Comparison of ENCODE assay signal across 18 cellular contexts in the genomic region with DNA sequence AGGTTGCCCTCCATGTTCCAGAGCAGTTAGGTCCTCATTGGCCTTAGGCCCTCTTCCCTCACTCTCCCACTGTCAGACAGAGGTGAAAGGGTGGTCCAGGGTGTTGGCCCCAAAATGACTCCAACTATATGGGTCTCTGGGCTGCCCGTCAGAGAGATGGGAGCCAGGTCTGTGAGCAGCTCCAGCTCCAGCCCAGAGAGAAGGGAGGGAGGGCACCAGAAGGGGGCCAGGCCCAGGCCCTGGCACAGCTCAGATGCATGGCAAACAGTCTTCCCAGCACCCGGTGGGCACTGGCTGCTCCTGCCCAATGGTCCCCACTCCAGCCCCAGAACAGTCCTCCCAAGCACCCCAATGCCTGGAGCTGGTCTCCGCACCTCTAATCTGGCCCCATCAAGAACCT. TPM values are rescaled to one million over a fixed set of nuclear protein-coding genes. Genes with fewer than 3 reads are reported as not detected.
DNase-seq lines count a peak whose midpoint lies in the region; ATAC-seq and TF ChIP-seq lines count a peak whose summit lies in the region.
"Had no signal": no experiment of that assay in that cellular context is flagged by ENCODE, and none has a peak within 500 bp of the region (broad histone marks: within the 10 kb centered on the region; RNA-seq: fewer than 3 reads in every experiment).

No MANE protein-coding gene starts in this region.

- no peaks in the 10 kb centered on the region for H3K36me3 Mint-ChIP-seq in activated CD8-positive, alpha-beta T cell treated with anti-CD3 and anti-CD28 coated beads, Interleukin-2, amount 10 ng/mL, durations not matched to agents 7 days and 5 days (ENCODE audit: low read depth)
- no peaks in the 10 kb centered on the region for H3K36me3 Mint-ChIP-seq in activated CD8-positive, alpha-beta T cell treated with anti-CD3 and anti-CD28 coated beads for 36 hours (ENCODE audit: low read depth)
- peaks cover 5% of the 10 kb centered on the region for H3K36me3 Mint-ChIP-seq in brain

- POLR2A ChIA-PET in activated CD8-positive, alpha-beta T cell treated with anti-CD3 and anti-CD28 coated beads, Interleukin-2, amount 10 ng/mL, durations not matched to agents 7 days and 5 days (lab: Charles Lee) = interaction anchor here (1.2 kb wide), 1 partner anchor 44 kb away, joined by 4 read pairs; no protein-coding TSS in a partner anchor
- POLR2A ChIA-PET in activated CD8-positive, alpha-beta T cell treated with anti-CD3 and anti-CD28 coated beads for 36 hours (lab: Charles Lee) = interaction anchor here (1.5 to 1.7 kb wide), 2 partner anchors 8 to 14 kb away, joined by 4 to 9 read pairs; no protein-coding TSS in a partner anchor

- H3K4me3 Mint-ChIP-seq in activated CD8-positive, alpha-beta T cell treated with anti-CD3 and anti-CD28 coated beads, Interleukin-2, amount 10 ng/mL, durations not matched to agents 7 days and 5 days = no peak overlapping the region
- H3K4me3 Mint-ChIP-seq in activated CD8-positive, alpha-beta T cell treated with anti-CD3 and anti-CD28 coated beads for 36 hours = no peak overlapping the region
- peak overlapping the region in 3 of 5 experiments; percentile 51 to 93 (median 86) for H3K4me3 Mint-ChIP-seq in brain

- no peak overlapping the region for H3K4me3 ChIP-seq in BLaER1 treated with 17β-estradiol and CSF1 and Interleukin-3, amounts not matched to agents 10 nM and 100 nM
- H3K4me3 ChIP-seq: HAP-1 had no signal

- H3K27me3 ChIP-seq in BLaER1 treated with 17β-estradiol and CSF1 and Interleukin-3, amounts not matched to agents 10 nM and 100 nM = peaks cover 81 to 100% (median 99%) of the 10 kb centered on the region in 11 experiments
- no peaks in the 10 kb centered on the region for H3K27me3 ChIP-seq in layer of hippocampus (ENCODE audit: control insufficient read depth, insufficient read depth, low read length)

- no peak overlapping the region for H3K27ac Mint-ChIP-seq in activated CD8-positive, alpha-beta T cell treated with anti-CD3 and anti-CD28 coated beads, Interleukin-2, amount 10 ng/mL, durations not matched to agents 7 days and 5 days
- H3K27ac Mint-ChIP-seq in activated CD8-positive, alpha-beta T cell treated with anti-CD3 and anti-CD28 coated beads for 36 hours = no peak overlapping the region
- peak overlapping the region in 4 of 5 experiments; percentile 83 to 91 (median 86) for H3K27ac Mint-ChIP-seq in brain

- H3K36me3 ChIP-seq in BLaER1 treated with 17β-estradiol and CSF1 and Interleukin-3, amounts not matched to agents 10 nM and 100 nM = no peaks in the 10 kb centered on the region
- H3K36me3 ChIP-seq: HAP-1 had no signal

- peak overlapping the region in 2 of 11 experiments; percentile 2 to 22; a peak in 2 of 22 replicates for H3K27ac ChIP-seq in BLaER1 treated with 17β-estradiol and CSF1 and Interleukin-3, amounts not matched to agents 10 nM and 100 nM
- H3K27ac ChIP-seq in layer of hippocampus (ENCODE audit: low read depth, low read length) = peak overlapping the region; percentile 4
- H3K27ac ChIP-seq: 22Rv1, C4-2B, RWPE1 had no signal

- no peaks in the 10 kb centered on the region for H3K9me3 Mint-ChIP-seq in activated CD8-positive, alpha-beta T cell treated with anti-CD3 and anti-CD28 coated beads, Interleukin-2, amount 10 ng/mL, durations not matched to agents 7 days and 5 days (ENCODE audit: insufficient read depth)
- H3K9me3 Mint-ChIP-seq in activated CD8-positive, alpha-beta T cell treated with anti-CD3 and anti-CD28 coated beads for 36 hours = no peaks in the 10 kb centered on the region
- H3K9me3 Mint-ChIP-seq in brain = peaks cover 0 to 2% (median 0%) of the 10 kb centered on the region in 5 experiments

- H3K9me3 ChIP-seq in BLaER1 treated with 17β-estradiol and CSF1 and Interleukin-3, amounts not matched to agents 10 nM and 100 nM (replicated peaks in 1 of 11) = no peaks in the 10 kb centered on the region
- H3K9me3 ChIP-seq: HAP-1 had no signal

- peak overlapping the region; percentile 51 to 91 (median 77) for H3K4me2 ChIP-seq in BLaER1 treated with 17β-estradiol and CSF1 and Interleukin-3, amounts not matched to agents 10 nM and 100 nM

- intact Hi-C loops in activated CD8-positive, alpha-beta T cell treated with anti-CD3 and anti-CD28 coated beads for 36 hours (cut with micrococcal nuclease) = no loop called here

- H3K4me1 ChIP-seq in BLaER1 treated with 17β-estradiol and CSF1 and Interleukin-3, amounts not matched to agents 10 nM and 100 nM = peaks cover 16 to 36% (median 33%) of the 10 kb centered on the region in 10 experiments
- H3K4me1 ChIP-seq: HAP-1 had no signal

- DNase-seq in activated CD8-positive, alpha-beta T cell treated with anti-CD3 and anti-CD28 coated beads, Interleukin-2, amount 10 ng/mL, durations not matched to agents 7 days and 5 days = no peak
- no peak for DNase-seq in activated CD8-positive, alpha-beta T cell treated with anti-CD3 and anti-CD28 coated beads for 36 hours
- DNase-seq in NCI-H748 treated with DMSO at 0.1 percent for 48 hours (lab: John Stamatoyannopoulos, UW) (no peak), DMS 273 (lab: John Stamatoyannopoulos, UW; ENCODE audit: unreplicated experiment) (no peak), hippocampal formation (lab: John Stamatoyannopoulos, UW) (no peak)
- DNase-seq: ACHN, NCI-H1092 treated with DMSO at 0.1 percent for 48 hours, NCI-H1436 treated with DMSO at 0.1 percent for 48 hours, NCI-H1930, NCI-H2227 treated with DMSO at 0.1 percent for 48 hours, NCI-H510A had no signal

- peaks cover 0 to 58% (median 14%) of the 10 kb centered on the region in 11 experiments; a peak in 12 of 22 replicates for H4K20me1 ChIP-seq in BLaER1 treated with 17β-estradiol and CSF1 and Interleukin-3, amounts not matched to agents 10 nM and 100 nM

- H3K27me3 Mint-ChIP-seq in activated CD8-positive, alpha-beta T cell treated with anti-CD3 and anti-CD28 coated beads, Interleukin-2, amount 10 ng/mL, durations not matched to agents 7 days and 5 days (ENCODE audit: low read depth) = peaks cover 83% of the 10 kb centered on the region
- peaks cover 77% of the 10 kb centered on the region for H3K27me3 Mint-ChIP-seq in activated CD8-positive, alpha-beta T cell treated with anti-CD3 and anti-CD28 coated beads for 36 hours
- H3K27me3 Mint-ChIP-seq in brain = peaks cover 40% of the 10 kb centered on the region

- ATAC-seq in activated CD8-positive, alpha-beta T cell treated with anti-CD3 and anti-CD28 coated beads, Interleukin-2, amount 10 ng/mL, durations not matched to agents 7 days and 5 days = peak; percentile 21
- no peak for ATAC-seq in activated CD8-positive, alpha-beta T cell treated with anti-CD3 and anti-CD28 coated beads for 36 hours

- H3K9ac ChIP-seq in BLaER1 treated with 17β-estradiol and CSF1 and Interleukin-3, amounts not matched to agents 10 nM and 100 nM = no peak overlapping the region

- CTCF ChIA-PET in activated CD8-positive, alpha-beta T cell treated with anti-CD3 and anti-CD28 coated beads, Interleukin-2, amount 10 ng/mL, durations not matched to agents 7 days and 5 days (lab: Charles Lee) = interaction anchor here (0.7 to 5.6 kb wide), 14 partner anchors 11 to 258 kb away, joined by 3 to 52 read pairs (median 10); no protein-coding TSS in a partner anchor
- CTCF ChIA-PET in activated CD8-positive, alpha-beta T cell treated with anti-CD3 and anti-CD28 coated beads for 36 hours (lab: Charles Lee) = interaction anchor here (0.9 to 12.8 kb wide), 9 partner anchors 12 to 259 kb away, joined by 3 to 146 read pairs (median 13); no protein-coding TSS in a partner anchor

- no peak for TF ChIP-seq CTCF in activated CD8-positive, alpha-beta T cell treated with anti-CD3 and anti-CD28 coated beads for 36 hours (IDR thresholded peaks at IDR 0.05)
- TF ChIP-seq CTCF in brain (conservative IDR thresholded peaks at IDR 0.05) = no peak

- H3K4me1 Mint-ChIP-seq in activated CD8-positive, alpha-beta T cell treated with anti-CD3 and anti-CD28 coated beads, Interleukin-2, amount 10 ng/mL, durations not matched to agents 7 days and 5 days (ENCODE audit: low read depth) = peaks cover 37% of the 10 kb centered on the region
- H3K4me1 Mint-ChIP-seq in activated CD8-positive, alpha-beta T cell treated with anti-CD3 and anti-CD28 coated beads for 36 hours (ENCODE audit: low read depth) = peaks cover 20% of the 10 kb centered on the region
- H3K4me1 Mint-ChIP-seq in brain = peaks cover 59% of the 10 kb centered on the region

RNA-seq across cellular contexts. Expression of a gene that starts 2.2 kb away (rescaled TPM):
- total RNA-seq in activated CD8-positive, alpha-beta T cell treated with anti-CD3 and anti-CD28 coated beads, Interleukin-2, amount 10 ng/mL, durations not matched to agents 7 days and 5 days = not detected
- not detected for total RNA-seq in activated CD8-positive, alpha-beta T cell treated with anti-CD3 and anti-CD28 coated beads for 36 hours
- 81.5 TPM for polyA plus RNA-seq in brain (ENCODE audit: insufficient read depth, low read depth, low replicate concordance)

RNA-seq across cellular contexts. Expression of a gene that starts 24.9 kb away (rescaled TPM):
- not detected for total RNA-seq in activated CD8-positive, alpha-beta T cell treated with anti-CD3 and anti-CD28 coated beads, Interleukin-2, amount 10 ng/mL, durations not matched to agents 7 days and 5 days
- total RNA-seq in activated CD8-positive, alpha-beta T cell treated with anti-CD3 and anti-CD28 coated beads for 36 hours = not detected
- 69.6 TPM for polyA plus RNA-seq in brain (ENCODE audit: insufficient read depth, low read depth, low replicate concordance)

RNA-seq across cellular contexts. Expression of a gene that starts 33.1 kb away (rescaled TPM):
- not detected for total RNA-seq in activated CD8-positive, alpha-beta T cell treated with anti-CD3 and anti-CD28 coated beads, Interleukin-2, amount 10 ng/mL, durations not matched to agents 7 days and 5 days
- total RNA-seq in activated CD8-positive, alpha-beta T cell treated with anti-CD3 and anti-CD28 coated beads for 36 hours = not detected
- polyA plus RNA-seq in brain (ENCODE audit: insufficient read depth, low read depth, low replicate concordance) = 12.7 TPM

RNA-seq across cellular contexts. Expression of a gene that starts 42.9 kb away (rescaled TPM):
- total RNA-seq in activated CD8-positive, alpha-beta T cell treated with anti-CD3 and anti-CD28 coated beads, Interleukin-2, amount 10 ng/mL, durations not matched to agents 7 days and 5 days = 10 to 100 TPM; 43.9 to 44.7 TPM
- 10 to 100 TPM; 50.7 to 51.0 TPM for total RNA-seq in activated CD8-positive, alpha-beta T cell treated with anti-CD3 and anti-CD28 coated beads for 36 hours
- polyA plus RNA-seq in brain (ENCODE audit: insufficient read depth, low read depth, low replicate concordance) = 11.5 TPM

RNA-seq across cellular contexts. Expression of a gene that starts 52.6 kb away (rescaled TPM):
- total RNA-seq in activated CD8-positive, alpha-beta T cell treated with anti-CD3 and anti-CD28 coated beads, Interleukin-2, amount 10 ng/mL, durations not matched to agents 7 days and 5 days = 10 to 100 TPM; 54.3 to 60.3 TPM
- 10 to 100 TPM; 65.4 to 68.6 TPM for total RNA-seq in activated CD8-positive, alpha-beta T cell treated with anti-CD3 and anti-CD28 coated beads for 36 hours
- polyA plus RNA-seq in brain (ENCODE audit: insufficient read depth, low read depth, low replicate concordance) = 133 TPM

Comparison
In these comparisons a context has a peak if more than half of its experiments do, and no peak if none do; other contexts are left out.
1. H3K27ac Mint-ChIP-seq: peak in brain (4 of 5); none in activated CD8-positive, alpha-beta T cell treated with anti-CD3 and anti-CD28 coated beads, Interleukin-2, amount 10 ng/mL, durations not matched to agents 7 days and 5 days (single experiment) and activated CD8-positive, alpha-beta T cell treated with anti-CD3 and anti-CD28 coated beads for 36 hours (single experiment).
2. H3K4me3 Mint-ChIP-seq: peak in brain (3 of 5); none in activated CD8-positive, alpha-beta T cell treated with anti-CD3 and anti-CD28 coated beads, Interleukin-2, amount 10 ng/mL, durations not matched to agents 7 days and 5 days (single experiment) and activated CD8-positive, alpha-beta T cell treated with anti-CD3 and anti-CD28 coated beads for 36 hours (single experiment).